3 cellular contexts compared by ENCODE assay signal in genomic region chr3:36650271-36650671, GRCh38.
A peak's percentile ranks its signal among the peaks of the same experiment; 100 is the strongest.
TF ChIP-seq lines count a peak whose summit lies in the region.

No MANE protein-coding gene starts in this region.

TF ChIP-seq in A549, 52 proteins besides CTCF, POLR2A, EP300 and RAD21 (continued from another document):
- no peak for TF ChIP-seq CHD2 (IDR thresholded peaks at IDR 0.05; ENCODE audit: low read length, partially characterized antibody)
- no peak for TF ChIP-seq RFX5 (IDR thresholded peaks at IDR 0.05)
- no peak for TF ChIP-seq NFE2L2 (conservative IDR thresholded peaks at IDR 0.05; ENCODE audit: low read length)
- no peak for TF ChIP-seq CBX8 (IDR thresholded peaks at IDR 0.05)
- TF ChIP-seq REST (IDR thresholded peaks at IDR 0.05) = no peak
- TF ChIP-seq USF2 (IDR thresholded peaks at IDR 0.05) = no peak

TF ChIP-seq in IMR-90, 13 proteins besides CTCF, POLR2A, EP300 and RAD21 (continued from another document):
- TF ChIP-seq MAFK (IDR thresholded peaks at IDR 0.05; ENCODE audit: low read depth, low read length) (no peak), MAZ (IDR thresholded peaks at IDR 0.05; ENCODE audit: borderline replicate concordance, low read depth, low read length) (no peak), CEBPB (IDR thresholded peaks at IDR 0.05; ENCODE audit: low read depth, low read length) (no peak), RFX5 (IDR thresholded peaks at IDR 0.05; ENCODE audit: low read depth, low read length) (no peak), FOS (IDR thresholded peaks at IDR 0.05; ENCODE audit: low read depth, low read length) (no peak), RCOR1 (IDR thresholded peaks at IDR 0.05; ENCODE audit: insufficient replicate concordance, low read length) (peak; percentile 46), MXI1 (IDR thresholded peaks at IDR 0.05; ENCODE audit: borderline replicate concordance, low read depth, low read length) (no peak)
- TF ChIP-seq, protein P1, sequence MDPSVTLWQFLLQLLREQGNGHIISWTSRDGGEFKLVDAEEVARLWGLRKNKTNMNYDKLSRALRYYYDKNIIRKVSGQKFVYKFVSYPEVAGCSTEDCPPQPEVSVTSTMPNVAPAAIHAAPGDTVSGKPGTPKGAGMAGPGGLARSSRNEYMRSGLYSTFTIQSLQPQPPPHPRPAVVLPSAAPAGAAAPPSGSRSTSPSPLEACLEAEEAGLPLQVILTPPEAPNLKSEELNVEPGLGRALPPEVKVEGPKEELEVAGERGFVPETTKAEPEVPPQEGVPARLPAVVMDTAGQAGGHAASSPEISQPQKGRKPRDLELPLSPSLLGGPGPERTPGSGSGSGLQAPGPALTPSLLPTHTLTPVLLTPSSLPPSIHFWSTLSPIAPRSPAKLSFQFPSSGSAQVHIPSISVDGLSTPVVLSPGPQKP (IDR thresholded peaks at IDR 0.05; ENCODE audit: borderline replicate concordance, low read depth, low read length) = no peak

TF ChIP-seq in GM12878, 131 proteins besides CTCF, POLR2A, EP300 and RAD21:
- TF ChIP-seq, protein P2, sequence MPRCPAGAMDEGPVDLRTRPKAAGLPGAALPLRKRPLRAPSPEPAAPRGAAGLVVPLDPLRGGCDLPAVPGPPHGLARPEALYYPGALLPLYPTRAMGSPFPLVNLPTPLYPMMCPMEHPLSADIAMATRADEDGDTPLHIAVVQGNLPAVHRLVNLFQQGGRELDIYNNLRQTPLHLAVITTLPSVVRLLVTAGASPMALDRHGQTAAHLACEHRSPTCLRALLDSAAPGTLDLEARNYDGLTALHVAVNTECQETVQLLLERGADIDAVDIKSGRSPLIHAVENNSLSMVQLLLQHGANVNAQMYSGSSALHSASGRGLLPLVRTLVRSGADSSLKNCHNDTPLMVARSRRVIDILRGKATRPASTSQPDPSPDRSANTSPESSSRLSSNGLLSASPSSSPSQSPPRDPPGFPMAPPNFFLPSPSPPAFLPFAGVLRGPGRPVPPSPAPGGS (IDR thresholded peaks at IDR 0.05; ENCODE audit: borderline replicate concordance, insufficient read depth, low read depth, low read length, poor library complexity, severe bottlenecking) = no peak
- no peak for TF ChIP-seq CBFB (IDR thresholded peaks at IDR 0.05; ENCODE audit: low read depth)
- TF ChIP-seq MTA2 (IDR thresholded peaks at IDR 0.05; ENCODE audit: low read depth) = no peak
- no peak for TF ChIP-seq HDAC2 (IDR thresholded peaks at IDR 0.05)
- no peak for TF ChIP-seq NFXL1 (IDR thresholded peaks at IDR 0.05; ENCODE audit: borderline replicate concordance)
- no peak for TF ChIP-seq NFYA (IDR thresholded peaks at IDR 0.05; ENCODE audit: borderline replicate concordance, low read depth, low read length)
- no peak for TF ChIP-seq ZNF384 (IDR thresholded peaks at IDR 0.05; ENCODE audit: borderline replicate concordance, low read depth, low read length)
- no peak for TF ChIP-seq LARP7 (IDR thresholded peaks at IDR 0.05)
- TF ChIP-seq RUNX3 (IDR thresholded peaks at IDR 0.05; ENCODE audit: low read length) = no peak
- TF ChIP-seq ZBED1 (IDR thresholded peaks at IDR 0.05; ENCODE audit: borderline replicate concordance) = no peak
- TF ChIP-seq SREBF1 (IDR thresholded peaks at IDR 0.05; ENCODE audit: low read length) = no peak
- no peak for TF ChIP-seq NBN (IDR thresholded peaks at IDR 0.05)
- no peak for TF ChIP-seq STAT1 (conservative IDR thresholded peaks at IDR 0.05)
- no peak for TF ChIP-seq CEBPB (IDR thresholded peaks at IDR 0.05; ENCODE audit: borderline replicate concordance in 1 of 2, low read depth in 2 of 2, low read length in 2 of 2)
